Comparison of ENCODE assay signal across 8 cellular contexts in the genomic region with DNA sequence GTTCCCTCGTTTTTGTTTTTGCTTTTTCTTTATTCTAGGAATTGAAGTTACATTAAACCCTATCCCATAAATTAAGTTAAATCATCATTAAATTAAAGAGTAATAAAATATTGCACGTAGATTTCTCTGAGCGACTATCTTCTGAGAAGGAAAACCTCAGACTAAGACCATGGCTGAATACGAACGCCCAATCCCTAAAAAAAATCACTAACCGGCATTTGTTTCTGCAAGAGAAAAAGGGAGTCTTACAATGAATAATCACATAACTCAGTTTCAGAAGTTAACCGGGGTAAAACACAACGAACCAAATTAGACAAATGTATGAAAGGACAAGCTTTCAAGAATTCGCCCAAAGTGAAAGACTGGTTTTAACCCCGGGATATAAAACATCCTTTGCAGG. TPM values are rescaled to one million over a fixed set of nuclear protein-coding genes. Genes with fewer than 3 reads are reported as not detected.
DNase-seq lines count a peak whose midpoint lies in the region; ATAC-seq and TF ChIP-seq lines count a peak whose summit lies in the region.

No MANE protein-coding gene starts in this region.

- H3K9me3 Mint-ChIP-seq in mesothelial cell of epicardium: no peaks in the 10 kb centered on the region

- no peaks in the 10 kb centered on the region for H3K27me3 Mint-ChIP-seq in mesothelial cell of epicardium (ENCODE audit: low read depth)

- no peak for TF ChIP-seq CTCF in BJ (IDR thresholded peaks at IDR 0.05; ENCODE audit: insufficient read depth, low read depth, low read length)
- no peak for TF ChIP-seq CTCF in HFF-Myc (IDR thresholded peaks at IDR 0.05; ENCODE audit: low read depth, low read length, missing control alignments)
- no peak for TF ChIP-seq CTCF in mesothelial cell of epicardium (IDR thresholded peaks at IDR 0.05; ENCODE audit: unreplicated experiment)

- H3K27me3 ChIP-seq in BJ (ENCODE audit: control insufficient read depth, insufficient read depth, low read length): no peaks in the 10 kb centered on the region

- peak overlapping the region; percentile 87 for H3K27ac Mint-ChIP-seq in mesothelial cell of epicardium

- POLR2A ChIA-PET in BJ (lab: Charles Lee): interaction anchor here (0.6 kb wide), 1 partner anchor 248 kb away, joined by 11 read pairs; no protein-coding TSS in a partner anchor

- H3K4me3 Mint-ChIP-seq in mesothelial cell of epicardium: peak overlapping the region; percentile 93

- CTCF ChIA-PET in BJ (lab: Yijun Ruan, JAX): interaction anchor here (0.6 to 1.2 kb wide), 6 partner anchors 30 to 596 kb away, joined by 3 to 4 read pairs (median 3); no protein-coding TSS in a partner anchor

- no peaks in the 10 kb centered on the region for H3K36me3 ChIP-seq in BJ (ENCODE audit: control insufficient read depth, insufficient read depth, low read length)

- ATAC-seq in GM18520 (IDR thresholded peaks at IDR 0.05; ENCODE audit: unreplicated experiment) (no peak), GM19324 (IDR thresholded peaks at IDR 0.05; ENCODE audit: low FRiP score, unreplicated experiment) (no peak)

- DNase-seq in BJ (ENCODE audit: low read depth): no peak
- no peak for DNase-seq in HFF-Myc (ENCODE audit: extremely low read depth, low read depth)
- peak; percentile 24 for DNase-seq in astrocyte of the hippocampus (ENCODE audit: low read depth, low spot score)
- no peak for DNase-seq in mesothelial cell of epicardium (ENCODE audit: low spot score in 2 of 2, unreplicated experiment in 2 of 2)
- no peak for DNase-seq in NCI-H226
- DNase-seq in putamen (ENCODE audit: low spot score): no peak

- H3K4me3 ChIP-seq in BJ (ENCODE audit: low read depth, low read length): peak overlapping the region; percentile 68
- peak overlapping the region; percentile 68 for H3K4me3 ChIP-seq in HFF-Myc (replicated peaks; ENCODE audit: low read depth, low read length)

- no peaks in the 10 kb centered on the region for H3K36me3 Mint-ChIP-seq in mesothelial cell of epicardium

- H3K4me1 Mint-ChIP-seq in mesothelial cell of epicardium: peaks cover 54% of the 10 kb centered on the region

RNA-seq across cellular contexts. Expression of a gene that starts 1.3 kb away (rescaled TPM):
- 1.5 and 2.2 TPM in 2 replicates for polyA plus RNA-seq in BJ (2011; rRNA removed)
- 2.1 and 2.4 TPM in 2 replicates for polyA minus RNA-seq in BJ (2011; rRNA and poly(A)+ RNA removed)
- total RNA-seq in mesothelial cell of epicardium: 36.2 to 41.3 TPM (median 39.0 TPM) in 3 replicates

RNA-seq across cellular contexts. Expression of a gene that starts 43.8 kb away (rescaled TPM):
- polyA plus RNA-seq in BJ (2011; rRNA removed): 0.64 and 1.1 TPM in 2 replicates
- polyA minus RNA-seq in BJ (2011; rRNA and poly(A)+ RNA removed): 0.38 and 1.1 TPM in 2 replicates
- 0.51 to 0.63 TPM (median 0.52 TPM) in 3 replicates for total RNA-seq in mesothelial cell of epicardium

RNA-seq across cellular contexts. Expression of a gene that starts 45.2 kb away (rescaled TPM):
- not detected in 2 replicates for polyA plus RNA-seq in BJ (2011; rRNA removed)
- not detected in 2 replicates for polyA minus RNA-seq in BJ (2011; rRNA and poly(A)+ RNA removed)
- not detected in 3 replicates for total RNA-seq in mesothelial cell of epicardium
